In the genomic region with DNA sequence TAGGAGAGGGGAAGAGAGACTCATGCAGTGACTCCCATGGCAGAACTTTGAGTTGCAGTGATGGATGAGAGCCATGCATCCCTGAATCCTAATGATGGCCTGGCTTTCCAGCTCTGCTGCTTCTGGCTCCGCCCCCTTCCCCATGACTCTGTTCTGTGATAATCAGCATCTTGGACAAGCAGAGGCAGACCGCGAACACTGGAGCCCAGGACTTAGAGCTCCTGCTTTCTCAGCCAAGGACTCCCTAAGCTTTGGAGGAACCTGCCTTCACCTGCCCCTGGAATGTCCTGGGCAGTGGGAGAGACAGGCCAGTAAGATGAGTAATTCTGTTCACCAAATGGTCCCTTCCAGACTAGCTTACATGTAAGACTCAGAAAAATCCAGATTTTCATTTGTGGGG, we compare ENCODE assay signal across 32 cellular contexts. TPM values are rescaled to one million over a fixed set of nuclear protein-coding genes. Genes with fewer than 3 reads are reported as not detected.
DNase-seq lines count a peak whose midpoint lies in the region; ATAC-seq, FAIRE-seq and TF ChIP-seq lines count a peak whose summit lies in the region.
"Had no signal": no experiment of that assay in that cellular context is flagged by ENCODE, and none has a peak within 500 bp of the region (broad histone marks: within the 10 kb centered on the region; RNA-seq: fewer than 3 reads in every experiment).

No MANE protein-coding gene starts in this region.

- no peaks in the 10 kb centered on the region for H3K9me3 ChIP-seq in osteoblast (ENCODE audit: low read depth, low read length)
- H3K9me3 ChIP-seq: Peyer's patch, thyroid gland had no signal

- no peak for FAIRE-seq in HTR-8/SVneo (lab: Jason Lieb, UNC)
- FAIRE-seq: endometrium, islet of Langerhans had no signal

- peak; percentile 55 for DNase-seq in NCI-H82 (lab: John Stamatoyannopoulos, UW)
- DNase-seq in NCI-H82 treated with DMSO at 0.1 percent for 48 hours (lab: John Stamatoyannopoulos, UW; ENCODE audit: unreplicated experiment): no peak
- DNase-seq in NCI-H2171 treated with DMSO at 0.1 percent for 48 hours (lab: John Stamatoyannopoulos, UW): peak; percentile 44
- peak; percentile 50 for DNase-seq in cerebellum (ENCODE audit: low spot score)
- peak; percentile 82 for DNase-seq in osteoblast (ENCODE audit: insufficient read length, low spot score, missing footprints)
- DNase-seq in HTR-8/SVneo (ENCODE audit: insufficient read length, low spot score): no peak
- DNase-seq: activated CD4-positive, alpha-beta memory T cell treated with anti-CD3 and anti-CD28 coated beads, Interleukin-2, amount 10 ng/mL, durations not matched to agents 7 days and 5 days; aorta; GF-D8; Karpas-422; left ventricle myocardium superior; naive B cell; NCI-H1436; NCI-H2081 treated with DMSO at 0.1 percent for 48 hours; NCI-H526; nucleus accumbens; Peyer's patch; T-helper 1 cell; thyroid gland had no signal

- no peaks in the 10 kb centered on the region for H3K4me1 ChIP-seq in osteoblast (ENCODE audit: insufficient read depth, low read length)
- H3K4me1 ChIP-seq: Peyer's patch, thyroid gland had no signal

- ATAC-seq in GM21786 (IDR thresholded peaks at IDR 0.05; ENCODE audit: unreplicated experiment): no peak
- no peak for ATAC-seq in GM21381 (IDR thresholded peaks at IDR 0.05; ENCODE audit: unreplicated experiment)
- ATAC-seq: activated CD4-positive, CD25-positive, alpha-beta regulatory T cell treated with anti-CD3 and anti-CD28 coated beads, Interleukin-2, amount 50 U/mL, for 24 hours; activated naive CD4-positive, alpha-beta T cell treated with anti-CD3 and anti-CD28 coated beads, Interleukin-2, amount 50 U/mL, for 72 hours; activated T-helper 17 cell treated with anti-CD3 and anti-CD28 coated beads, Interleukin-2, amount 50 U/mL, for 72 hours; left ventricle myocardium superior had no signal

- no peaks in the 10 kb centered on the region for H3K79me2 ChIP-seq in osteoblast (ENCODE audit: insufficient read depth, low read length)

- no peaks in the 10 kb centered on the region for H3K36me3 ChIP-seq in osteoblast (ENCODE audit: insufficient read depth, low read length)
- H3K36me3 ChIP-seq: Peyer's patch, thyroid gland had no signal

- H4K20me1 ChIP-seq in osteoblast (ENCODE audit: insufficient read depth, low read length): no peaks in the 10 kb centered on the region

- H3K27me3 ChIP-seq in osteoblast (ENCODE audit: insufficient read depth, low read length): no peaks in the 10 kb centered on the region
- H3K27me3 ChIP-seq: Peyer's patch, thyroid gland had no signal

- H2AFZ ChIP-seq in osteoblast (ENCODE audit: low read length): no peak overlapping the region

- no peak overlapping the region for H3K27ac ChIP-seq in osteoblast (ENCODE audit: low read depth, low read length)
- H3K27ac ChIP-seq: Peyer's patch, skin epidermis, thyroid gland had no signal

- no peak overlapping the region for H3K4me3 ChIP-seq in osteoblast (ENCODE audit: insufficient read depth, low read length)
- H3K4me3 ChIP-seq: Peyer's patch, skin epidermis, thyroid gland had no signal

- no peak overlapping the region for H3K4me2 ChIP-seq in osteoblast (ENCODE audit: insufficient read depth, low read length)

- TF ChIP-seq CTCF in osteoblast (IDR thresholded peaks at IDR 0.05; ENCODE audit: extremely low read depth, low read depth, low read length): no peak

RNA-seq across cellular contexts. Expression of gene CCDC92B, which starts 12.5 kb away (rescaled TPM):
- 1.2 TPM for total RNA-seq in cerebellum
- total RNA-seq in osteoblast: not detected in 2 replicates
- total RNA-seq: B cell, dermis microvascular lymphatic vessel endothelial cell, fibroblast of lung, glomerular endothelial cell, renal cortical epithelial cell had no signal

RNA-seq across cellular contexts. Expression of gene CLUH, which starts 25.4 kb away (rescaled TPM):
- total RNA-seq in cerebellum (30.2 TPM), osteoblast (36.2 and 41.6 TPM in 2 replicates)

RNA-seq across cellular contexts. Expression of gene RAP1GAP2, which starts 59.3 kb away (rescaled TPM):
- total RNA-seq in cerebellum: 17.3 TPM
- 2.7 and 2.9 TPM in 2 replicates for total RNA-seq in osteoblast

Comparison
In these comparisons a context has a peak if more than half of its experiments do, and no peak if none do; other contexts are left out.
1. DNase-seq: peak in NCI-H82 (single experiment), NCI-H2171 treated with DMSO at 0.1 percent for 48 hours (single experiment), cerebellum (single experiment) and osteoblast (single experiment); none in NCI-H82 treated with DMSO at 0.1 percent for 48 hours (single experiment) and HTR-8/SVneo (single experiment).